ENCODE assay signal across 8 cellular contexts in genomic region chr9:110048473-110048975, GRCh38.
DNase-seq lines count a peak whose midpoint lies in the region; ATAC-seq and TF ChIP-seq lines count a peak whose summit lies in the region.

No MANE protein-coding gene starts in this region.

- TF ChIP-seq EP300 in upper lobe of left lung (IDR thresholded peaks at IDR 0.05): peak in 1 of 4 donors; percentile 3

- peak overlapping the region; percentile 85 for H3K4me2 ChIP-seq in parathyroid adenoma (ENCODE audit: low read length)

- intact Hi-C loops in head of caudate nucleus (cut with DNase I): no loop called here

- ATAC-seq in GM21390 (IDR thresholded peaks at IDR 0.05; ENCODE audit: unreplicated experiment): peak; percentile 72
- peak; percentile 91 to 96 for ATAC-seq in upper lobe of left lung (ENCODE audit: low FRiP score in 2 of 2)

- H3K27ac ChIP-seq in HUES48 (ENCODE audit: low read depth, low read length): peak overlapping the region; percentile 96
- peak overlapping the region; percentile 91 for H3K27ac ChIP-seq in SJSA1
- H3K27ac ChIP-seq in parathyroid adenoma: peak overlapping the region; percentile 57
- H3K27ac ChIP-seq in upper lobe of left lung: peak overlapping the region; percentile 79 to 91 (median 88)

- H3K9me3 ChIP-seq in HUES48 (ENCODE audit: control insufficient read depth, insufficient read depth, low read length): no peaks in the 10 kb centered on the region
- no peaks in the 10 kb centered on the region for H3K9me3 ChIP-seq in SJSA1 (replicated peaks)
- no peaks in the 10 kb centered on the region for H3K9me3 ChIP-seq in parathyroid adenoma (ENCODE audit: control insufficient read depth, low read length)
- H3K9me3 ChIP-seq in upper lobe of left lung: no peaks in the 10 kb centered on the region

- peak overlapping the region; percentile 69 for H3K9ac ChIP-seq in HUES48 (ENCODE audit: low read depth, low read length)
- H3K9ac ChIP-seq in parathyroid adenoma: no peak overlapping the region

- 0 to 3% methylated on average over 19 to 29 of the region's 39 CpGs for WGBS in upper lobe of left lung, 2 donors

- H3K79me2 ChIP-seq in parathyroid adenoma: no peaks in the 10 kb centered on the region

- H3K4me1 ChIP-seq in HUES48 (ENCODE audit: control insufficient read depth, insufficient read depth, low read length) (peaks cover 36% of the 10 kb centered on the region), SJSA1 (replicated peaks) (peaks cover 41% of the 10 kb centered on the region), parathyroid adenoma (no peaks in the 10 kb centered on the region), upper lobe of left lung (peaks cover 23 to 34% (median 28%) of the 10 kb centered on the region in 4 donors)

- peak in 3 of 4 donors; percentile 59 to 85 (median 79) for TF ChIP-seq POLR2A in upper lobe of left lung (IDR thresholded peaks at IDR 0.05)

- H3K27me3 ChIP-seq in HUES48 (ENCODE audit: control insufficient read depth, insufficient read depth, low read length) (peaks cover 16% of the 10 kb centered on the region), SJSA1 (replicated peaks) (no peaks in the 10 kb centered on the region), parathyroid adenoma (ENCODE audit: control insufficient read depth, insufficient read depth, low read length) (no peaks in the 10 kb centered on the region), upper lobe of left lung (no peaks in the 10 kb centered on the region)

- TF ChIP-seq CTCF in parathyroid adenoma (IDR thresholded peaks at IDR 0.05) (no peak), upper lobe of left lung (IDR thresholded peaks at IDR 0.05) (no peak)

- peak overlapping the region; percentile 58 for H2AFZ ChIP-seq in parathyroid adenoma

- no peaks in the 10 kb centered on the region for H3K36me3 ChIP-seq in HUES48 (ENCODE audit: control insufficient read depth, insufficient read depth, low read length)
- H3K36me3 ChIP-seq in SJSA1: peaks cover 14% of the 10 kb centered on the region
- H3K36me3 ChIP-seq in parathyroid adenoma (ENCODE audit: control insufficient read depth, insufficient read depth, low read length): no peaks in the 10 kb centered on the region
- H3K36me3 ChIP-seq in upper lobe of left lung: no peaks in the 10 kb centered on the region

- peak overlapping the region; percentile 74 for H3K4me3 ChIP-seq in HUES48 (ENCODE audit: low read depth, low read length)
- H3K4me3 ChIP-seq in SJSA1: peak overlapping the region; percentile 70
- peak overlapping the region; percentile 53 for H3K4me3 ChIP-seq in parathyroid adenoma (ENCODE audit: low read depth, low read length)
- H3K4me3 ChIP-seq in upper lobe of left lung: peak overlapping the region; percentile 64 to 95 (median 73)

- DNase-seq in DMS 273 (lab: John Stamatoyannopoulos, UW; ENCODE audit: unreplicated experiment) (peak; percentile 89), SJSA1 (ENCODE audit: low read depth in 1 of 2, low spot score in 2 of 2) (peak; percentile 57 to 71), head of caudate nucleus (peak; percentile 2 to 87 (median 70)), upper lobe of left lung (peak; percentile 83 to 93)
- peak; percentile 84 for DNase-seq in activated naive CD4-positive, alpha-beta T cell treated with Interleukin-2 at 50 U/mL for 16 hours

Comparison
In these comparisons a context has a peak if more than half of its experiments do, and no peak if none do; other contexts are left out.
1. Peak in every context shown above with its lines: DNase-seq, ATAC-seq, H3K4me3 ChIP-seq and H3K27ac ChIP-seq.